ENCODE assay signal across 13 cellular contexts in genomic region chr17:67095281-67095680, GRCh38. TPM values are rescaled to one million over a fixed set of nuclear protein-coding genes. Genes with fewer than 3 reads are reported as not detected.
DNase-seq lines count a peak whose midpoint lies in the region; ATAC-seq and TF ChIP-seq lines count a peak whose summit lies in the region.
"Not testable (repeated sequence)": the region's sequence is repeated elsewhere in the genome, so short reads cannot be mapped to it uniquely, and the experiment has no call there.
"Had no signal": no experiment of that assay in that cellular context is flagged by ENCODE, and none has a peak within 500 bp of the region (broad histone marks: within the 10 kb centered on the region; RNA-seq: fewer than 3 reads in every experiment).

No MANE protein-coding gene starts in this region.

- DNase-seq in AG10803 (ENCODE audit: low read depth): peak; percentile 70
- peak; percentile 4 for DNase-seq in HFF-Myc (ENCODE audit: extremely low read depth, low read depth)
- DNase-seq in NCI-H226: peak; percentile 91
- peak; percentile 49 for DNase-seq in MCF 10A (ENCODE audit: unreplicated experiment)
- DNase-seq in fibroblast of the aortic adventitia (ENCODE audit: low read depth): peak; percentile 86
- not testable (repeated sequence) for DNase-seq in natural killer cell
- DNase-seq in stromal cell of bone marrow (ENCODE audit: low read depth): peak; percentile 37

- H3K9me3 Mint-ChIP-seq in activated T-helper 17 cell treated with anti-CD3 and anti-CD28 coated beads, Interleukin-2, amount 50 U/mL, for 72 hours; MCF 10A (ENCODE audit: unreplicated experiment); natural killer cell: not testable (repeated sequence)

- peaks cover 79% of the 10 kb centered on the region for H3K36me3 Mint-ChIP-seq in activated T-helper 17 cell treated with anti-CD3 and anti-CD28 coated beads, Interleukin-2, amount 50 U/mL, for 72 hours (ENCODE audit: low read depth)
- H3K36me3 Mint-ChIP-seq in MCF 10A (ENCODE audit: insufficient read depth, unreplicated experiment): peaks cover 50% of the 10 kb centered on the region
- H3K36me3 Mint-ChIP-seq in natural killer cell: not testable (repeated sequence)

- not testable (repeated sequence) for H3K4me3 ChIP-seq in AG10803 (ENCODE audit: low read length); HFF-Myc (replicated peaks; ENCODE audit: low read depth, low read length); fibroblast of the aortic adventitia (ENCODE audit: low read depth, low read length)

- TF ChIP-seq CTCF in AG10803 (conservative IDR thresholded peaks at IDR 0.05; ENCODE audit: low read length); HFF-Myc (IDR thresholded peaks at IDR 0.05; ENCODE audit: low read depth, low read length, missing control alignments); MCF 10A (IDR thresholded peaks at IDR 0.05; ENCODE audit: unreplicated experiment); fibroblast of the aortic adventitia (IDR thresholded peaks at IDR 0.05; ENCODE audit: insufficient read depth, low read length); natural killer cell (IDR thresholded peaks at IDR 0.05): not testable (repeated sequence)

- not testable (repeated sequence) for BruUV-seq in MCF 10A (replicated peaks; lab: Mats Ljungman, UMichigan)

- CTCF ChIA-PET in MCF 10A (lab: Yijun Ruan, JAX): not testable (repeated sequence)

- POLR2A ChIA-PET in MCF 10A (lab: Yijun Ruan, JAX): not testable (repeated sequence)

- intact Hi-C loops in MCF 10A (cut with micrococcal nuclease); natural killer cell (cut with micrococcal nuclease): not testable (repeated sequence)

- peak; percentile 53 for ATAC-seq in activated T-helper 17 cell treated with anti-CD3 and anti-CD28 coated beads, Interleukin-2, amount 50 U/mL, for 72 hours (replicated peaks)
- not testable (repeated sequence) for ATAC-seq in natural killer cell

- not testable (repeated sequence) for H3K27me3 Mint-ChIP-seq in activated T-helper 17 cell treated with anti-CD3 and anti-CD28 coated beads, Interleukin-2, amount 50 U/mL, for 72 hours; MCF 10A (ENCODE audit: insufficient read depth, unreplicated experiment); natural killer cell (ENCODE audit: low read depth in 2 of 2)

- H3K4me1 Mint-ChIP-seq in activated T-helper 17 cell treated with anti-CD3 and anti-CD28 coated beads, Interleukin-2, amount 50 U/mL, for 72 hours: peaks cover 26% of the 10 kb centered on the region
- H3K4me1 Mint-ChIP-seq in MCF 10A (ENCODE audit: insufficient read depth, unreplicated experiment) (peaks cover 12% of the 10 kb centered on the region), natural killer cell (peaks cover 59 to 77% of the 10 kb centered on the region in 2 donors)

- H3K27ac Mint-ChIP-seq in activated T-helper 17 cell treated with anti-CD3 and anti-CD28 coated beads, Interleukin-2, amount 50 U/mL, for 72 hours; MCF 10A (ENCODE audit: low read depth, unreplicated experiment): not testable (repeated sequence)
- H3K27ac Mint-ChIP-seq in natural killer cell: peak overlapping the region; percentile 41 to 58

- not testable (repeated sequence) for H3K4me3 Mint-ChIP-seq in activated T-helper 17 cell treated with anti-CD3 and anti-CD28 coated beads, Interleukin-2, amount 50 U/mL, for 72 hours; MCF 10A (ENCODE audit: unreplicated experiment); natural killer cell

RNA-seq across cellular contexts. Expression of gene CACNG1, which starts 50.9 kb away (rescaled TPM):
- not detected for total RNA-seq in activated T-helper 17 cell treated with anti-CD3 and anti-CD28 coated beads, Interleukin-2, amount 50 U/mL, for 72 hours
- not detected in 2 replicates for total RNA-seq in MCF 10A (2022)
- not detected in 2 replicates for total RNA-seq in fibroblast of the aortic adventitia (ENCODE audit: low replicate concordance)
- total RNA-seq in natural killer cell: not detected
- total RNA-seq: activated T-helper 2 cell treated with anti-CD3 and anti-CD28 coated beads, Interferon-gamma antibody, Interleukin-2, Interleukin-4, amounts not matched to agents 10 μg/mL and 5 μg/mL and 100 μg/mL, durations not matched to agents 14 hours and 24 hours and 36 hours; endodermal cell; gastroesophageal sphincter; left cardiac atrium; uterus had no signal
